In the genomic region with DNA sequence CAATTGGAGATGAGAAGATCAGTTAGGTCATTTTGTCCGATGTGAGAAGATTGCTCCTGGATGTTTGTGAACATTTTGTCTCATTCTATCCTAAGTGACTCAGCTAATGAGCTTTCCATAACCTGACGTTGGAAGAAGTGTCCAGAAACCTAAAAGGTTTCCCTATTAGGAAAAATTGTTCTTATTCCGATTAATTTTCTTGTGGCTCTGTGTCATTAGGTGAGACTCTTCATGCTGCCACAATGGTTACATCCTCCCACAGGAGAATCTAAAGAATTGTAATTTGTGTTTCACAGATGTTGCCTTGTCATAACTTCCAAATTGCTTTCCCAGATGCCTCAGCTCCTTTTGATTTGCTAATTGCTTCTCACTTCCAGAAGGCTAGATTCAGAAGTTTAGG, we compare ENCODE assay signal across 40 cellular contexts.
"Had no signal": no experiment of that assay in that cellular context is flagged by ENCODE, and none has a peak within 500 bp of the region (broad histone marks: within the 10 kb centered on the region; RNA-seq: fewer than 3 reads in every experiment).

No MANE protein-coding gene starts in this region.

- H3K36me3 Mint-ChIP-seq: activated naive CD4-positive, alpha-beta T cell treated with anti-CD3 and anti-CD28 coated beads, Interleukin-2, amount 10 ng/mL, durations not matched to agents 7 days and 5 days; activated naive CD4-positive, alpha-beta T cell treated with anti-CD3 and anti-CD28 coated beads, Interleukin-2, amount 50 U/mL, for 24 hours; activated naive CD4-positive, alpha-beta T cell treated with anti-CD3 and anti-CD28 coated beads, Interleukin-2, amount 50 U/mL, for 72 hours; activated naive CD8-positive, alpha-beta T cell; activated naive CD8-positive, alpha-beta T cell treated with anti-CD3 and anti-CD28 coated beads for 36 hours; activated naive CD8-positive, alpha-beta T cell treated with anti-CD3 and anti-CD28 coated beads, Interleukin-2, amount 10 ng/mL, durations not matched to agents 7 days and 5 days; brain had no signal

- H3K27me3 ChIP-seq: adrenal gland, ascending aorta, body of pancreas, brain microvascular endothelial cell, breast epithelium, cardiac muscle cell had no signal

- H3K27ac Mint-ChIP-seq: activated naive CD4-positive, alpha-beta T cell treated with anti-CD3 and anti-CD28 coated beads for 36 hours; activated naive CD4-positive, alpha-beta T cell treated with anti-CD3 and anti-CD28 coated beads, Interleukin-2, amount 10 ng/mL, durations not matched to agents 7 days and 5 days; activated naive CD4-positive, alpha-beta T cell treated with anti-CD3 and anti-CD28 coated beads, Interleukin-2, amount 50 U/mL, for 24 hours; activated naive CD4-positive, alpha-beta T cell treated with anti-CD3 and anti-CD28 coated beads, Interleukin-2, amount 50 U/mL, for 72 hours; activated naive CD8-positive, alpha-beta T cell; activated naive CD8-positive, alpha-beta T cell treated with anti-CD3 and anti-CD28 coated beads for 36 hours; activated naive CD8-positive, alpha-beta T cell treated with anti-CD3 and anti-CD28 coated beads, Interleukin-2, amount 10 ng/mL, durations not matched to agents 7 days and 5 days; activated naive CD8-positive, alpha-beta T cell treated with anti-CD3 and anti-CD28 coated beads, Interleukin-2, amount 50 U/mL, for 24 hours; activated T-cell treated with anti-CD3 and anti-CD28 coated beads, Interleukin-2, amount 50 U/mL, for 24 hours; activated T-cell treated with anti-CD3 and anti-CD28 coated beads, Interleukin-2, amount 50 U/mL, for 72 hours; activated T-helper 1 cell treated with anti-CD3 and anti-CD28 coated beads, Interleukin-12 subunit alpha, Interleukin-12 subunit beta, Interleukin-2, Interleukin-4 antibody, amounts not matched to agents 30 ng/mL and 10 ng/mL and 1 ng/mL, durations not matched to agents 14 hours and 24 hours and 36 hours; activated T-helper 17 cell treated with anti-CD3 and anti-CD28 coated beads, Interleukin-2, amount 50 U/mL, for 72 hours; activated T-helper 2 cell treated with anti-CD3 and anti-CD28 coated beads, Interferon-gamma antibody, Interleukin-2, Interleukin-4, amounts not matched to agents 10 μg/mL and 5 μg/mL and 100 μg/mL, durations not matched to agents 14 hours and 24 hours and 36 hours; brain had no signal

- H3K9me3 Mint-ChIP-seq: activated naive CD4-positive, alpha-beta T cell treated with anti-CD3 and anti-CD28 coated beads for 36 hours; activated naive CD4-positive, alpha-beta T cell treated with anti-CD3 and anti-CD28 coated beads, Interleukin-2, amount 50 U/mL, for 24 hours; activated naive CD4-positive, alpha-beta T cell treated with anti-CD3 and anti-CD28 coated beads, Interleukin-2, amount 50 U/mL, for 72 hours; activated naive CD8-positive, alpha-beta T cell treated with anti-CD3 and anti-CD28 coated beads for 36 hours; activated naive CD8-positive, alpha-beta T cell treated with anti-CD3 and anti-CD28 coated beads, Interleukin-2, amount 50 U/mL, for 24 hours; activated T-cell treated with anti-CD3 and anti-CD28 coated beads, Interleukin-2, amount 50 U/mL, for 24 hours; activated T-cell treated with anti-CD3 and anti-CD28 coated beads, Interleukin-2, amount 50 U/mL, for 4 hours; activated T-cell treated with anti-CD3 and anti-CD28 coated beads, Interleukin-2, amount 50 U/mL, for 72 hours; activated T-helper 1 cell treated with anti-CD3 and anti-CD28 coated beads, Interleukin-12 subunit alpha, Interleukin-12 subunit beta, Interleukin-2, Interleukin-4 antibody, amounts not matched to agents 30 ng/mL and 10 ng/mL and 1 ng/mL, durations not matched to agents 14 hours and 24 hours and 36 hours; activated T-helper 17 cell treated with anti-CD3 and anti-CD28 coated beads, Interleukin-2, amount 50 U/mL, for 72 hours; activated T-helper 2 cell treated with anti-CD3 and anti-CD28 coated beads, Interferon-gamma antibody, Interleukin-2, Interleukin-4, amounts not matched to agents 10 μg/mL and 5 μg/mL and 100 μg/mL, durations not matched to agents 14 hours and 24 hours and 36 hours; central memory CD8-positive, alpha-beta T cell had no signal

- H3K4me3 ChIP-seq: adrenal gland, ascending aorta, body of pancreas, breast epithelium, cardiac muscle cell had no signal

- H3K9me3 ChIP-seq: adrenal gland, ascending aorta, body of pancreas, breast epithelium had no signal

- DNase-seq: activated effector memory CD4-positive, alpha-beta T cell treated with anti-CD3 and anti-CD28 coated beads, Interleukin-2, amount 50 U/mL, for 16 hours; activated effector memory CD4-positive, alpha-beta T cell treated with Interleukin-2 at 50 U/mL for 16 hours; activated gamma-delta T cell; activated gamma-delta T cell treated with Interleukin-2 at 50 U/mL for 16 hours; activated naive CD4-positive, alpha-beta T cell; activated naive CD4-positive, alpha-beta T cell treated with anti-CD3 and anti-CD28 coated beads for 36 hours; activated naive CD4-positive, alpha-beta T cell treated with anti-CD3 and anti-CD28 coated beads, Interleukin-2, amount 10 ng/mL, durations not matched to agents 7 days and 5 days; activated naive CD4-positive, alpha-beta T cell treated with anti-CD3 and anti-CD28 coated beads, Interleukin-2, amount 50 U/mL, for 16 hours; activated naive CD4-positive, alpha-beta T cell treated with Interleukin-2 at 50 U/mL for 16 hours; activated naive CD8-positive, alpha-beta T cell treated with anti-CD3 and anti-CD28 coated beads for 36 hours; activated naive CD8-positive, alpha-beta T cell treated with anti-CD3 and anti-CD28 coated beads, Interleukin-2, amount 10 ng/mL, durations not matched to agents 7 days and 5 days; activated naive CD8-positive, alpha-beta T cell treated with anti-CD3 and anti-CD28 coated beads, Interleukin-2, amount 50 U/mL, for 24 hours; activated T-cell treated with anti-CD3 and anti-CD28 coated beads for 4 hours; activated T-cell treated with anti-CD3 and anti-CD28 coated beads, Interleukin-2, amount 50 U/mL, for 1 hour; activated T-cell treated with anti-CD3 and anti-CD28 coated beads, Interleukin-2, amount 50 U/mL, for 24 hours; activated T-cell treated with anti-CD3 and anti-CD28 coated beads, Interleukin-2, amount 50 U/mL, for 4 hours; activated T-cell treated with anti-CD3 and anti-CD28 coated beads, Interleukin-2, amount 50 U/mL, for 48 hours; activated T-cell treated with anti-CD3 and anti-CD28 coated beads, Interleukin-2, amount 50 U/mL, for 72 hours; adrenal gland; amniotic stem cell; amygdala; anterior cingulate cortex; aorta; body of pancreas; brain microvascular endothelial cell; caudate nucleus; central memory CD4-positive, alpha-beta T cell; cerebellar nuclear complex had no signal

- FAIRE-seq: bronchial epithelial cell had no signal

- H3K27ac ChIP-seq: adrenal gland, ascending aorta, body of pancreas, brain microvascular endothelial cell, breast epithelium, cardiac muscle cell had no signal

- H3K4me3 Mint-ChIP-seq: activated naive CD4-positive, alpha-beta T cell treated with anti-CD3 and anti-CD28 coated beads for 36 hours; activated naive CD4-positive, alpha-beta T cell treated with anti-CD3 and anti-CD28 coated beads, Interleukin-2, amount 10 ng/mL, durations not matched to agents 7 days and 5 days; activated naive CD4-positive, alpha-beta T cell treated with anti-CD3 and anti-CD28 coated beads, Interleukin-2, amount 50 U/mL, for 24 hours; activated naive CD8-positive, alpha-beta T cell; activated naive CD8-positive, alpha-beta T cell treated with anti-CD3 and anti-CD28 coated beads for 36 hours; activated naive CD8-positive, alpha-beta T cell treated with anti-CD3 and anti-CD28 coated beads, Interleukin-2, amount 10 ng/mL, durations not matched to agents 7 days and 5 days; activated naive CD8-positive, alpha-beta T cell treated with anti-CD3 and anti-CD28 coated beads, Interleukin-2, amount 50 U/mL, for 24 hours; activated T-cell treated with anti-CD3 and anti-CD28 coated beads, Interleukin-2, amount 50 U/mL, for 24 hours; activated T-cell treated with anti-CD3 and anti-CD28 coated beads, Interleukin-2, amount 50 U/mL, for 4 hours; activated T-cell treated with anti-CD3 and anti-CD28 coated beads, Interleukin-2, amount 50 U/mL, for 72 hours; activated T-helper 1 cell treated with anti-CD3 and anti-CD28 coated beads, Interleukin-12 subunit alpha, Interleukin-12 subunit beta, Interleukin-2, Interleukin-4 antibody, amounts not matched to agents 30 ng/mL and 10 ng/mL and 1 ng/mL, durations not matched to agents 14 hours and 24 hours and 36 hours; activated T-helper 17 cell treated with anti-CD3 and anti-CD28 coated beads, Interleukin-2, amount 50 U/mL, for 72 hours; brain; central memory CD8-positive, alpha-beta T cell had no signal

- H3K4me1 ChIP-seq: adrenal gland, ascending aorta, breast epithelium had no signal

- H3K4me1 Mint-ChIP-seq: activated naive CD4-positive, alpha-beta T cell treated with anti-CD3 and anti-CD28 coated beads, Interleukin-2, amount 10 ng/mL, durations not matched to agents 7 days and 5 days; activated naive CD4-positive, alpha-beta T cell treated with anti-CD3 and anti-CD28 coated beads, Interleukin-2, amount 50 U/mL, for 24 hours; activated naive CD8-positive, alpha-beta T cell treated with anti-CD3 and anti-CD28 coated beads for 36 hours; activated naive CD8-positive, alpha-beta T cell treated with anti-CD3 and anti-CD28 coated beads, Interleukin-2, amount 10 ng/mL, durations not matched to agents 7 days and 5 days; activated naive CD8-positive, alpha-beta T cell treated with anti-CD3 and anti-CD28 coated beads, Interleukin-2, amount 50 U/mL, for 24 hours; activated T-helper 17 cell treated with anti-CD3 and anti-CD28 coated beads, Interleukin-2, amount 50 U/mL, for 72 hours; central memory CD8-positive, alpha-beta T cell had no signal

- H3K36me3 ChIP-seq: adrenal gland, ascending aorta, brain microvascular endothelial cell, breast epithelium, cardiac muscle cell had no signal

- H3K27me3 Mint-ChIP-seq: activated naive CD8-positive, alpha-beta T cell; activated naive CD8-positive, alpha-beta T cell treated with anti-CD3 and anti-CD28 coated beads, Interleukin-2, amount 10 ng/mL, durations not matched to agents 7 days and 5 days; activated naive CD8-positive, alpha-beta T cell treated with anti-CD3 and anti-CD28 coated beads, Interleukin-2, amount 50 U/mL, for 24 hours; brain had no signal
